Comparison of ENCODE assay signal across 6 cellular contexts in genomic region chr15:40333922-40334492, GRCh38. TPM values are rescaled to one million over a fixed set of nuclear protein-coding genes. Genes with fewer than 3 reads are reported as not detected.
DNase-seq lines count a peak whose midpoint lies in the region; ATAC-seq, FAIRE-seq and TF ChIP-seq lines count a peak whose summit lies in the region.

No MANE protein-coding gene starts in this region.

- DNase-seq in NCI-H69 (lab: John Stamatoyannopoulos, UW) (peak; percentile 89), bronchial epithelial cell (ENCODE audit: low read depth) (peak; percentile 63)
- DNase-seq in natural killer cell treated with Interleukin-12 subunit alpha and Interleukin-12 subunit beta and Interleukin-15 and Interleukin-18, amount 100 ng/mL, for 72 hours (ENCODE audit: low spot score) = peak; percentile 51

- peak overlapping the region; percentile 40 to 77 for H3K27ac Mint-ChIP-seq in natural killer cell treated with Interleukin-12 subunit alpha and Interleukin-12 subunit beta and Interleukin-15 and Interleukin-18, amount 100 ng/mL, for 72 hours

- no peak for TF ChIP-seq CTCF in bronchial epithelial cell (IDR thresholded peaks at IDR 0.05; ENCODE audit: insufficient read depth, low read length, severe bottlenecking)

- no peak overlapping the region for H3K4me3 ChIP-seq in bronchial epithelial cell (ENCODE audit: low read depth, low read length)

- peaks cover 14% of the 10 kb centered on the region in 2 donors for H3K4me1 Mint-ChIP-seq in natural killer cell treated with Interleukin-12 subunit alpha and Interleukin-12 subunit beta and Interleukin-15 and Interleukin-18, amount 100 ng/mL, for 72 hours (ENCODE audit: low read depth in 2 of 2)

- no peaks in the 10 kb centered on the region for H3K36me3 Mint-ChIP-seq in natural killer cell treated with Interleukin-12 subunit alpha and Interleukin-12 subunit beta and Interleukin-15 and Interleukin-18, amount 100 ng/mL, for 72 hours

- H3K27me3 Mint-ChIP-seq in natural killer cell treated with Interleukin-12 subunit alpha and Interleukin-12 subunit beta and Interleukin-15 and Interleukin-18, amount 100 ng/mL, for 72 hours = peaks cover 0 to 2% of the 10 kb centered on the region in 2 donors

- no peaks in the 10 kb centered on the region for H3K27me3 ChIP-seq in bronchial epithelial cell (ENCODE audit: control insufficient read depth, insufficient read depth, low read length)

- no peak for FAIRE-seq in bronchial epithelial cell (lab: Jason Lieb, UNC)

- peak overlapping the region; percentile 12 for H3K4me3 Mint-ChIP-seq in natural killer cell treated with Interleukin-12 subunit alpha and Interleukin-12 subunit beta and Interleukin-15 and Interleukin-18, amount 100 ng/mL, for 72 hours

- peak; percentile 43 to 62 for ATAC-seq in natural killer cell treated with Interleukin-12 subunit alpha and Interleukin-12 subunit beta and Interleukin-15 and Interleukin-18, amount 100 ng/mL, for 72 hours
- ATAC-seq in GM21367 (IDR thresholded peaks at IDR 0.05; ENCODE audit: unreplicated experiment) (no peak), HG02642 (IDR thresholded peaks at IDR 0.05; ENCODE audit: poor library complexity, unreplicated experiment) (no peak), HG02763 (IDR thresholded peaks at IDR 0.05; ENCODE audit: unreplicated experiment) (no peak)

- H3K9me3 Mint-ChIP-seq in natural killer cell treated with Interleukin-12 subunit alpha and Interleukin-12 subunit beta and Interleukin-15 and Interleukin-18, amount 100 ng/mL, for 72 hours = no peaks in the 10 kb centered on the region

- H3K36me3 ChIP-seq in bronchial epithelial cell (ENCODE audit: control insufficient read depth, insufficient read depth, low read length) = no peaks in the 10 kb centered on the region

RNA-seq across cellular contexts. Expression of gene CCDC9B, which starts 6.7 kb away (rescaled TPM):
- 12.1 and 17.3 TPM in 2 replicates for total RNA-seq in bronchial epithelial cell
- under 1 TPM; 0.29 to 0.47 TPM for total RNA-seq in natural killer cell treated with Interleukin-12 subunit alpha and Interleukin-12 subunit beta and Interleukin-15 and Interleukin-18, amount 100 ng/mL, for 72 hours

RNA-seq across cellular contexts. Expression of gene INAFM2, which starts 10.5 kb away (rescaled TPM):
- 6.3 and 6.8 TPM in 2 replicates for total RNA-seq in bronchial epithelial cell
- total RNA-seq in natural killer cell treated with Interleukin-12 subunit alpha and Interleukin-12 subunit beta and Interleukin-15 and Interleukin-18, amount 100 ng/mL, for 72 hours = 10 to 100 TPM; 16.7 to 17.5 TPM

RNA-seq across cellular contexts. Expression of gene PHGR1, which starts 16.8 kb away (rescaled TPM):
- not detected in 2 replicates for total RNA-seq in bronchial epithelial cell
- not detected for total RNA-seq in natural killer cell treated with Interleukin-12 subunit alpha and Interleukin-12 subunit beta and Interleukin-15 and Interleukin-18, amount 100 ng/mL, for 72 hours

RNA-seq across cellular contexts. Expression of gene DISP2, which starts 24.0 kb away (rescaled TPM):
- total RNA-seq in bronchial epithelial cell = under 0.01 TPM in 1 of 2 replicates, not detected in the other
- total RNA-seq in natural killer cell treated with Interleukin-12 subunit alpha and Interleukin-12 subunit beta and Interleukin-15 and Interleukin-18, amount 100 ng/mL, for 72 hours = under 1 TPM; 0.25 to 1.00 TPM

RNA-seq across cellular contexts. Expression of gene PLCB2, which starts 26.3 kb away (rescaled TPM):
- total RNA-seq in bronchial epithelial cell = not detected in 2 replicates
- 100 to 1,000 TPM in 1 of 2 donors, 10 to 100 TPM in 1; 90.5 to 109 TPM for total RNA-seq in natural killer cell treated with Interleukin-12 subunit alpha and Interleukin-12 subunit beta and Interleukin-15 and Interleukin-18, amount 100 ng/mL, for 72 hours

Comparison
In these comparisons a context has a peak if more than half of its experiments do, and no peak if none do; other contexts are left out.
1. ATAC-seq: peak in natural killer cell treated with Interleukin-12 subunit alpha and Interleukin-12 subunit beta and Interleukin-15 and Interleukin-18, amount 100 ng/mL, for 72 hours (2 of 2); none in GM21367 (single experiment), HG02642 (single experiment) and HG02763 (single experiment).
2. Peak in every context shown above with its lines, with median percentiles within 50 percentile points of each other: DNase-seq.